17 cellular contexts compared by ENCODE assay signal in genomic region chr11:69231466-69232018, GRCh38.
"Had no signal": no experiment of that assay in that cellular context is flagged by ENCODE, and none has a peak within 500 bp of the region (broad histone marks: within the 10 kb centered on the region; RNA-seq: fewer than 3 reads in every experiment).

No MANE protein-coding gene starts in this region.

- H3K4me1 ChIP-seq: suprapubic skin had no signal

- H3K27ac Mint-ChIP-seq: activated CD4-positive, alpha-beta memory T cell treated with anti-CD3 and anti-CD28 coated beads, Interleukin-2, amount 10 ng/mL, durations not matched to agents 7 days and 5 days; activated naive CD8-positive, alpha-beta T cell treated with anti-CD3 and anti-CD28 coated beads, Interleukin-2, amount 50 U/mL, for 24 hours; naive thymus-derived CD4-positive, alpha-beta T cell; type B pancreatic cell had no signal

- H3K27ac ChIP-seq: suprapubic skin had no signal

- H3K4me3 ChIP-seq: mucosa of descending colon, smooth muscle cell, suprapubic skin had no signal

- H3K4me3 Mint-ChIP-seq: activated CD4-positive, alpha-beta memory T cell treated with anti-CD3 and anti-CD28 coated beads, Interleukin-2, amount 10 ng/mL, durations not matched to agents 7 days and 5 days; activated naive CD8-positive, alpha-beta T cell treated with anti-CD3 and anti-CD28 coated beads, Interleukin-2, amount 50 U/mL, for 24 hours; naive thymus-derived CD4-positive, alpha-beta T cell; type B pancreatic cell had no signal

- H3K9me3 ChIP-seq: mucosa of descending colon, suprapubic skin had no signal

- H3K4me1 Mint-ChIP-seq: activated CD4-positive, alpha-beta memory T cell treated with anti-CD3 and anti-CD28 coated beads, Interleukin-2, amount 10 ng/mL, durations not matched to agents 7 days and 5 days; activated naive CD8-positive, alpha-beta T cell treated with anti-CD3 and anti-CD28 coated beads, Interleukin-2, amount 50 U/mL, for 24 hours; naive thymus-derived CD4-positive, alpha-beta T cell had no signal

- H3K9me3 Mint-ChIP-seq: activated CD4-positive, alpha-beta memory T cell treated with anti-CD3 and anti-CD28 coated beads, Interleukin-2, amount 10 ng/mL, durations not matched to agents 7 days and 5 days; type B pancreatic cell had no signal

- H3K36me3 Mint-ChIP-seq: type B pancreatic cell had no signal

- H3K27me3 ChIP-seq: suprapubic skin had no signal

- DNase-seq: activated CD4-positive, alpha-beta T cell treated with anti-CD3 and anti-CD28 coated beads for 4 hours; activated naive CD4-positive, alpha-beta T cell; activated naive CD8-positive, alpha-beta T cell treated with anti-CD3 and anti-CD28 coated beads, Interleukin-2, amount 50 U/mL, for 24 hours; aorta; cerebellar nuclear complex; dermis blood vessel endothelial cell; mucosa of descending colon; naive thymus-derived CD4-positive, alpha-beta T cell; posterior cingulate gyrus; right cardiac atrium; stimulated activated CD4-positive, alpha-beta T cell treated with anti-CD3 and anti-CD28 coated beads, Interleukin-4, amount 100 ng/mL, for 4 hours; stimulated activated CD8-positive, alpha-beta memory T cell treated with anti-CD3 and anti-CD28 coated beads, Interleukin-4, amount 100 ng/mL, for 48 hours; stimulated activated naive CD8-positive, alpha-beta T cell treated with anti-CD3 and anti-CD28 coated beads, Interleukin-15, Interleukin-2, amounts not matched to agents 100 U/mL and 50 U/mL, for 24 hours had no signal

- H3K36me3 ChIP-seq: suprapubic skin had no signal
